ENCODE assay signal across 1 cellular context in the genomic region with DNA sequence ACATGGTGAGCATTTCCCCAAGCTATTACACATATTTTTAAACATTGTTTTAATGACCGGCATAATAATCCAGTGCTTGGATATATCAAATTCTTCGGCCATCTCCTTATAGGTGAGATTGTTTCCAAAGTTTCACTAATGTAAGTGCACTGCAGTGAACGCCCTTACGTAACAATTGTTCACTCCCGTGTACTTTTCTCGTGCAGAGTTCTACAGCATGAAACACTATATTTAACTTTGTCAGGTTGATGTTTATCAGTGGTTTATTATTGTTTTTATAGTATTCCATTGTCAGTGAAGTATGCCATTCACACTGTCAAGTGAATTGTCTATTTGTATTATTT.
TF ChIP-seq lines count a peak whose summit lies in the region.

No MANE protein-coding gene starts in this region.

TF ChIP-seq in GM12878, 131 proteins besides CTCF, POLR2A, EP300 and RAD21:
- TF ChIP-seq CBX5 (IDR thresholded peaks at IDR 0.05; ENCODE audit: low read depth) = no peak
- no peak for TF ChIP-seq NR2C1 (IDR thresholded peaks at IDR 0.05)
- TF ChIP-seq ZNF384 (IDR thresholded peaks at IDR 0.05; ENCODE audit: borderline replicate concordance, low read depth, low read length) = no peak
- no peak for TF ChIP-seq IRF4 (IDR thresholded peaks at IDR 0.05; ENCODE audit: low read depth, low read length)
- TF ChIP-seq MEF2A (IDR thresholded peaks at IDR 0.05; ENCODE audit: insufficient read depth, low read depth, low read length) = no peak
- TF ChIP-seq, protein P1, sequence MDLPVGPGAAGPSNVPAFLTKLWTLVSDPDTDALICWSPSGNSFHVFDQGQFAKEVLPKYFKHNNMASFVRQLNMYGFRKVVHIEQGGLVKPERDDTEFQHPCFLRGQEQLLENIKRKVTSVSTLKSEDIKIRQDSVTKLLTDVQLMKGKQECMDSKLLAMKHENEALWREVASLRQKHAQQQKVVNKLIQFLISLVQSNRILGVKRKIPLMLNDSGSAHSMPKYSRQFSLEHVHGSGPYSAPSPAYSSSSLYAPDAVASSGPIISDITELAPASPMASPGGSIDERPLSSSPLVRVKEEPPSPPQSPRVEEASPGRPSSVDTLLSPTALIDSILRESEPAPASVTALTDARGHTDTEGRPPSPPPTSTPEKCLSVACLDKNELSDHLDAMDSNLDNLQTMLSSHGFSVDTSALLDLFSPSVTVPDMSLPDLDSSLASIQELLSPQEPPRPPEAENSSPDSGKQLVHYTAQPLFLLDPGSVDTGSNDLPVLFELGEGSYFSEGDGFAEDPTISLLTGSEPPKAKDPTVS (IDR thresholded peaks at IDR 0.05; ENCODE audit: low read depth, low read length) = no peak
- no peak for TF ChIP-seq POLR2AphosphoS5 (IDR thresholded peaks at IDR 0.05; ENCODE audit: low read length)
- TF ChIP-seq ZNF592 (IDR thresholded peaks at IDR 0.05) = no peak
- no peak for TF ChIP-seq NFXL1 (IDR thresholded peaks at IDR 0.05; ENCODE audit: borderline replicate concordance)
- TF ChIP-seq, protein P2, sequence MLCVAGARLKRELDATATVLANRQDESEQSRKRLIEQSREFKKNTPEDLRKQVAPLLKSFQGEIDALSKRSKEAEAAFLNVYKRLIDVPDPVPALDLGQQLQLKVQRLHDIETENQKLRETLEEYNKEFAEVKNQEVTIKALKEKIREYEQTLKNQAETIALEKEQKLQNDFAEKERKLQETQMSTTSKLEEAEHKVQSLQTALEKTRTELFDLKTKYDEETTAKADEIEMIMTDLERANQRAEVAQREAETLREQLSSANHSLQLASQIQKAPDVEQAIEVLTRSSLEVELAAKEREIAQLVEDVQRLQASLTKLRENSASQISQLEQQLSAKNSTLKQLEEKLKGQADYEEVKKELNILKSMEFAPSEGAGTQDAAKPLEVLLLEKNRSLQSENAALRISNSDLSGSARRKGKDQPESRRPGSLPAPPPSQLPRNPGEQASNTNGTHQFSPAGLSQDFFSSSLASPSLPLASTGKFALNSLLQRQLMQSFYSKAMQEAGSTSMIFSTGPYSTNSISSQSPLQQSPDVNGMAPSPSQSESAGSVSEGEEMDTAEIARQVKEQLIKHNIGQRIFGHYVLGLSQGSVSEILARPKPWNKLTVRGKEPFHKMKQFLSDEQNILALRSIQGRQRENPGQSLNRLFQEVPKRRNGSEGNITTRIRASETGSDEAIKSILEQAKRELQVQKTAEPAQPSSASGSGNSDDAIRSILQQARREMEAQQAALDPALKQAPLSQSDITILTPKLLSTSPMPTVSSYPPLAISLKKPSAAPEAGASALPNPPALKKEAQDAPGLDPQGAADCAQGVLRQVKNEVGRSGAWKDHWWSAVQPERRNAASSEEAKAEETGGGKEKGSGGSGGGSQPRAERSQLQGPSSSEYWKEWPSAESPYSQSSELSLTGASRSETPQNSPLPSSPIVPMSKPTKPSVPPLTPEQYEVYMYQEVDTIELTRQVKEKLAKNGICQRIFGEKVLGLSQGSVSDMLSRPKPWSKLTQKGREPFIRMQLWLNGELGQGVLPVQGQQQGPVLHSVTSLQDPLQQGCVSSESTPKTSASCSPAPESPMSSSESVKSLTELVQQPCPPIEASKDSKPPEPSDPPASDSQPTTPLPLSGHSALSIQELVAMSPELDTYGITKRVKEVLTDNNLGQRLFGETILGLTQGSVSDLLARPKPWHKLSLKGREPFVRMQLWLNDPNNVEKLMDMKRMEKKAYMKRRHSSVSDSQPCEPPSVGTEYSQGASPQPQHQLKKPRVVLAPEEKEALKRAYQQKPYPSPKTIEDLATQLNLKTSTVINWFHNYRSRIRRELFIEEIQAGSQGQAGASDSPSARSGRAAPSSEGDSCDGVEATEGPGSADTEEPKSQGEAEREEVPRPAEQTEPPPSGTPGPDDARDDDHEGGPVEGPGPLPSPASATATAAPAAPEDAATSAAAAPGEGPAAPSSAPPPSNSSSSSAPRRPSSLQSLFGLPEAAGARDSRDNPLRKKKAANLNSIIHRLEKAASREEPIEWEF (IDR thresholded peaks at IDR 0.05; ENCODE audit: insufficient replicate concordance, low read depth, low read length) = no peak
- TF ChIP-seq NR2C2 (IDR thresholded peaks at IDR 0.05; ENCODE audit: borderline replicate concordance, control insufficient read depth, insufficient read length, low read depth) = no peak
